ENCODE assay signal across 2 cellular contexts in genomic region chr22:50620861-50621490, GRCh38.
TF ChIP-seq lines count a peak whose summit lies in the region.

No MANE protein-coding gene starts in this region.

TF ChIP-seq in HEK293, 187 proteins besides CTCF, POLR2A, EP300 and RAD21 (continued from another document and continues in another):
- TF ChIP-seq PRDM4 (tag by site-specific recombination; IDR thresholded peaks at IDR 0.05) (no peak), ZFP41 (tag by site-specific recombination; IDR thresholded peaks at IDR 0.05; ENCODE audit: borderline replicate concordance) (no peak), YY2 (tag by site-specific recombination; IDR thresholded peaks at IDR 0.05) (no peak), ZNF184 (tag by site-specific recombination; IDR thresholded peaks at IDR 0.05) (no peak), MYNN (tag by site-specific recombination; IDR thresholded peaks at IDR 0.05; ENCODE audit: borderline replicate concordance) (no peak), ZNF707 (tag by site-specific recombination; IDR thresholded peaks at IDR 0.05) (no peak), ZNF623 (tag by site-specific recombination; IDR thresholded peaks at IDR 0.05) (no peak; the same call in 1 of the 2 replicates), GLIS1 (tag by site-specific recombination; IDR thresholded peaks at IDR 0.05) (0 out of 2 replicates have a peak, but pooled peaks have one; percentile 27), ZNF777 (tag by site-specific recombination; IDR thresholded peaks at IDR 0.05; ENCODE audit: borderline replicate concordance) (no peak), SP2 (tag by site-specific recombination; IDR thresholded peaks at IDR 0.05) (0 out of 2 replicates have a peak, but pooled peaks have one; percentile 6), ZNF324 (tag by site-specific recombination; IDR thresholded peaks at IDR 0.05) (no peak), ZNF639 (tag by site-specific recombination; IDR thresholded peaks at IDR 0.05) (no peak; the same call in 1 of the 2 replicates), GLIS2 (tag by site-specific recombination; IDR thresholded peaks at IDR 0.05) (no peak), ZNF677 (tag by site-specific recombination; IDR thresholded peaks at IDR 0.05) (no peak), ZSCAN4 (tag by site-specific recombination; IDR thresholded peaks at IDR 0.05) (no peak), ZNF610 (tag by site-specific recombination; IDR thresholded peaks at IDR 0.05; ENCODE audit: borderline replicate concordance) (no peak), MZF1 (tag by site-specific recombination; IDR thresholded peaks at IDR 0.05; ENCODE audit: borderline replicate concordance) (no peak), TSHZ1 (tag by site-specific recombination; IDR thresholded peaks at IDR 0.05; ENCODE audit: borderline replicate concordance) (peak; percentile 47; the same call in 1 of the 2 replicates), ZNF600 (tag by site-specific recombination; IDR thresholded peaks at IDR 0.05) (no peak), ZSCAN23 (tag by site-specific recombination; IDR thresholded peaks at IDR 0.05) (no peak), ZNF426 (tag by site-specific recombination; IDR thresholded peaks at IDR 0.05) (no peak), ZNF621 (tag by site-specific recombination; IDR thresholded peaks at IDR 0.05) (no peak), BCL11A (tag by site-specific recombination; IDR thresholded peaks at IDR 0.05; ENCODE audit: low read depth) (no peak), ZNF140 (tag by site-specific recombination; IDR thresholded peaks at IDR 0.05) (no peak)

TF ChIP-seq in HepG2, 621 proteins besides CTCF, POLR2A, EP300 and RAD21 (continued from another document and continues in another):
- no peak; the same call in 1 of the 2 replicates for TF ChIP-seq SAP130 (CRISPR knock-in tag; IDR thresholded peaks at IDR 0.05; ENCODE audit: low read depth)
- TF ChIP-seq MEIS1 (CRISPR knock-in tag; IDR thresholded peaks at IDR 0.05; ENCODE audit: borderline replicate concordance) = no peak
- no peak for TF ChIP-seq IKZF1 (IDR thresholded peaks at IDR 0.05)
- TF ChIP-seq ELK4 (CRISPR knock-in tag; IDR thresholded peaks at IDR 0.05; ENCODE audit: borderline replicate concordance) = no peak
- TF ChIP-seq GATAD1 (CRISPR knock-in tag; IDR thresholded peaks at IDR 0.05) = no peak; the same call in 1 of the 2 replicates
- TF ChIP-seq GMEB2 (CRISPR knock-in tag; IDR thresholded peaks at IDR 0.05; ENCODE audit: low read depth) = no peak
- no peak for TF ChIP-seq KLF16 (CRISPR knock-in tag; IDR thresholded peaks at IDR 0.05)
- no peak for TF ChIP-seq ZBTB14 (CRISPR knock-in tag; IDR thresholded peaks at IDR 0.05)
- TF ChIP-seq HDAC1 (CRISPR knock-in tag; IDR thresholded peaks at IDR 0.05) = peak; percentile 46; the same call in 1 of the 2 replicates
- TF ChIP-seq CREM (IDR thresholded peaks at IDR 0.05) = 0 out of 2 replicates have a peak, but pooled peaks have one; percentile 25
- TF ChIP-seq CREM (CRISPR knock-in tag; IDR thresholded peaks at IDR 0.05) = no peak
- TF ChIP-seq SRSF1 (optimal IDR thresholded peaks at IDR 0.05; ENCODE audit: low read depth, low read length) = no peak
- TF ChIP-seq ZNF333 (CRISPR knock-in tag; IDR thresholded peaks at IDR 0.05; ENCODE audit: borderline replicate concordance) = no peak
- 0 out of 2 replicates have a peak, but pooled peaks have one; percentile 36 for TF ChIP-seq ARNTL (CRISPR knock-in tag; IDR thresholded peaks at IDR 0.05)
- TF ChIP-seq SALL2 (CRISPR knock-in tag; IDR thresholded peaks at IDR 0.05) = no peak
- no peak for TF ChIP-seq MAFF (IDR thresholded peaks at IDR 0.05; ENCODE audit: low read depth, low read length)
- no peak for TF ChIP-seq NCOR1 (IDR thresholded peaks at IDR 0.05; ENCODE audit: borderline replicate concordance, low read length)
- TF ChIP-seq ZNF101 (CRISPR knock-in tag; IDR thresholded peaks at IDR 0.05; ENCODE audit: borderline replicate concordance, low read depth) = no peak
- no peak for TF ChIP-seq FLYWCH1 (CRISPR knock-in tag; IDR thresholded peaks at IDR 0.05)
- peak; percentile 81 for TF ChIP-seq MLX (CRISPR knock-in tag; IDR thresholded peaks at IDR 0.05)
- TF ChIP-seq GZF1 (CRISPR knock-in tag; IDR thresholded peaks at IDR 0.05) = no peak
- no peak for TF ChIP-seq TOE1 (CRISPR knock-in tag; IDR thresholded peaks at IDR 0.05)
- TF ChIP-seq ZNF496 (CRISPR knock-in tag; IDR thresholded peaks at IDR 0.05; ENCODE audit: insufficient replicate concordance) = no peak
- no peak for TF ChIP-seq KLF12 (CRISPR knock-in tag; IDR thresholded peaks at IDR 0.05; ENCODE audit: borderline replicate concordance)
- TF ChIP-seq ZGPAT (CRISPR knock-in tag; IDR thresholded peaks at IDR 0.05) = no peak
- no peak for TF ChIP-seq POLR2G (IDR thresholded peaks at IDR 0.05; ENCODE audit: low read depth, low read length)
- TF ChIP-seq TERF1 (CRISPR knock-in tag; IDR thresholded peaks at IDR 0.05) = no peak
- no peak for TF ChIP-seq ZHX1 (CRISPR knock-in tag; IDR thresholded peaks at IDR 0.05; ENCODE audit: low read depth)
- TF ChIP-seq SKIL (CRISPR knock-in tag; IDR thresholded peaks at IDR 0.05; ENCODE audit: borderline replicate concordance) = peak; percentile 32; the same call in 1 of the 2 replicates
- no peak for TF ChIP-seq ETS1 (CRISPR knock-in tag; IDR thresholded peaks at IDR 0.05)
- no peak for TF ChIP-seq ZNF362 (CRISPR knock-in tag; IDR thresholded peaks at IDR 0.05; ENCODE audit: borderline replicate concordance)
- no peak for TF ChIP-seq NFIC (IDR thresholded peaks at IDR 0.05; ENCODE audit: low read length)
- TF ChIP-seq ATF7 (IDR thresholded peaks at IDR 0.05) = peak; percentile 99
- no peak for TF ChIP-seq ATF7 (CRISPR knock-in tag; IDR thresholded peaks at IDR 0.05)
- TF ChIP-seq ZNF44 (CRISPR knock-in tag; IDR thresholded peaks at IDR 0.05) = no peak
- TF ChIP-seq CSRNP2 (CRISPR knock-in tag; conservative IDR thresholded peaks at IDR 0.05; ENCODE audit: low read depth) = no peak
